Comparison of ENCODE assay signal across 1 cellular context in genomic region chr1:35115459-35116383, GRCh38.
TF ChIP-seq lines count a peak whose summit lies in the region.

No MANE protein-coding gene starts in this region.

TF ChIP-seq in IMR-90, 13 proteins besides CTCF, POLR2A, EP300 and RAD21:
- no peak for TF ChIP-seq SMC3 (IDR thresholded peaks at IDR 0.05; ENCODE audit: low read depth, low read length)
- no peak for TF ChIP-seq MAFK (IDR thresholded peaks at IDR 0.05; ENCODE audit: low read depth, low read length)
- no peak for TF ChIP-seq USF2 (IDR thresholded peaks at IDR 0.05; ENCODE audit: low read depth, low read length)
- no peak for TF ChIP-seq RCOR1 (IDR thresholded peaks at IDR 0.05; ENCODE audit: insufficient replicate concordance, low read length)
- no peak for TF ChIP-seq FOS (IDR thresholded peaks at IDR 0.05; ENCODE audit: low read depth, low read length)
- TF ChIP-seq ELK1 (IDR thresholded peaks at IDR 0.05; ENCODE audit: borderline replicate concordance, low read depth, low read length), result no peak
- no peak for TF ChIP-seq CHD1 (IDR thresholded peaks at IDR 0.05; ENCODE audit: low read depth, low read length)
- no peak for TF ChIP-seq BHLHE40 (IDR thresholded peaks at IDR 0.05; ENCODE audit: low read depth, low read length)
- TF ChIP-seq MAZ (IDR thresholded peaks at IDR 0.05; ENCODE audit: borderline replicate concordance, low read depth, low read length), result no peak
